1 cellular context compared by ENCODE assay signal in genomic region chr10:44435196-44435595, GRCh38.
TF ChIP-seq lines count a peak whose summit lies in the region.

No MANE protein-coding gene starts in this region.

TF ChIP-seq in HepG2, 621 proteins besides CTCF, POLR2A, EP300 and RAD21 (continued from another document):
- no peak for TF ChIP-seq ZNF318 (CRISPR knock-in tag; IDR thresholded peaks at IDR 0.05)
- TF ChIP-seq HES4 (CRISPR knock-in tag; IDR thresholded peaks at IDR 0.05; ENCODE audit: borderline replicate concordance): no peak
- TF ChIP-seq ZNF337 (CRISPR knock-in tag; IDR thresholded peaks at IDR 0.05; ENCODE audit: borderline replicate concordance, low read depth): no peak
- no peak for TF ChIP-seq ZBTB34 (CRISPR knock-in tag; IDR thresholded peaks at IDR 0.05)
- no peak for TF ChIP-seq BRF2 (CRISPR knock-in tag; IDR thresholded peaks at IDR 0.05)
- TF ChIP-seq PAXIP1 (CRISPR knock-in tag; conservative IDR thresholded peaks at IDR 0.05): no peak
